Comparison of ENCODE assay signal across 8 cellular contexts in the genomic region with DNA sequence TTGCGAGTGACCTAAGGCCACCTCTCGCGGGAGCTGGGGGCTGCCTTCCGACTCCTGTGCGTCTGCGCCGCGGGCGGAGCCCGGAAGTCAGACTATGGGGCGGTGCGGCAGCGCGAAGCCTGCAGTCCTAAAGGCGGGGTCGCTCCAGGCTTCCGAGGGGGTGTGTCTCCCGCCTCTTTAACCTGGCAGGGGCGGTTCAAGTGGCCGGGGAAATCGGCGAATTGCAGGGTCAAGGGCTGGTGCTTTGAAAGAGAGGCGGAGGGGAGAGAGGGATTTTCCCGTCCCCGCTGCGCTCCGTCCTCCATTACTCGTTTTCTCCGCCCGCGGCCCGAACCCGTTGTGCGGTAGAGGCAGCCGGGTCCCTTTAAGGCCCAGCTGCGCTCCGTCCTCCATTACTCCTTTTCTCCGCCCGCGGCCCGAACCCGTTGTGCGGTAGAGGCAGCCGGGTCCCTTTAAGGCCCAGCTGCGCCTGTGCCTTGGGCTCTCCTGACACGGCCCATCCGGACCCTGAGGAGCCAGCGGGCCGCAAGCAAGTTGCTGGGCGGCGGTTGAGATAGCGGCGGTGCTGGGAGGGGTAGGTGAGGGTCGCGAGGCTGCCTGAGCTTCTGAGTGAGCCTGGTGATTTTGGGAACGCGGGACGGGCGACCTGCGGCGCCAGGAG. TPM values are rescaled to one million over a fixed set of nuclear protein-coding genes. Genes with fewer than 3 reads are reported as not detected.
A peak's percentile ranks its signal among the peaks of the same experiment; 100 is the strongest.
DNase-seq lines count a peak whose midpoint lies in the region; ATAC-seq and TF ChIP-seq lines count a peak whose summit lies in the region.
"Not testable (repeated sequence)": the region's sequence is repeated elsewhere in the genome, so short reads cannot be mapped to it uniquely, and the experiment has no call there.

A gene with protein sequence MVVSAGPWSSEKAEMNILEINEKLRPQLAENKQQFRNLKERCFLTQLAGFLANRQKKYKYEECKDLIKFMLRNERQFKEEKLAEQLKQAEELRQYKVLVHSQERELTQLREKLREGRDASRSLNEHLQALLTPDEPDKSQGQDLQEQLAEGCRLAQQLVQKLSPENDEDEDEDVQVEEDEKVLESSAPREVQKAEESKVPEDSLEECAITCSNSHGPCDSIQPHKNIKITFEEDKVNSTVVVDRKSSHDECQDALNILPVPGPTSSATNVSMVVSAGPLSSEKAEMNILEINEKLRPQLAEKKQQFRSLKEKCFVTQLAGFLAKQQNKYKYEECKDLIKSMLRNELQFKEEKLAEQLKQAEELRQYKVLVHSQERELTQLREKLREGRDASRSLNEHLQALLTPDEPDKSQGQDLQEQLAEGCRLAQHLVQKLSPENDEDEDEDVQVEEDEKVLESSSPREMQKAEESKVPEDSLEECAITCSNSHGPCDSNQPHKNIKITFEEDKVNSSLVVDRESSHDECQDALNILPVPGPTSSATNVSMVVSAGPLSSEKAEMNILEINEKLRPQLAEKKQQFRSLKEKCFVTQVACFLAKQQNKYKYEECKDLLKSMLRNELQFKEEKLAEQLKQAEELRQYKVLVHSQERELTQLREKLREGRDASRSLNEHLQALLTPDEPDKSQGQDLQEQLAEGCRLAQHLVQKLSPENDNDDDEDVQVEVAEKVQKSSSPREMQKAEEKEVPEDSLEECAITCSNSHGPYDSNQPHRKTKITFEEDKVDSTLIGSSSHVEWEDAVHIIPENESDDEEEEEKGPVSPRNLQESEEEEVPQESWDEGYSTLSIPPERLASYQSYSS (N-terminal part only) (plus strand): TSS at position 83 of the 661 bp plus-strand sequence. CDS start 21,820 bp downstream, outside the sequence.

- H3K4me3 ChIP-seq in AG04450 (ENCODE audit: low read depth, low read length) (peak within 1 kb of the TSS; percentile 66), WI38 (ENCODE audit: low read depth, low read length) (peak within 1 kb of the TSS; percentile 69), mammary epithelial cell (replicated peaks in 1 of 3; ENCODE audit: insufficient read depth in 1 of 3, low read depth in 2 of 3, low read length in 3 of 3) (peak within 1 kb of the TSS; percentile 66 to 71 (median 68)), skin epidermis (peak within 1 kb of the TSS; percentile 59 to 92 (median 73))

- H3K4me3 Mint-ChIP-seq in immature natural killer cell: peak within 1 kb of the TSS; percentile 92 to 96 (median 95)

- not testable (repeated sequence) for H3K9me3 ChIP-seq in AG04450 (ENCODE audit: control insufficient read depth, insufficient read depth, low read length); mammary epithelial cell (replicated peaks; ENCODE audit: insufficient read depth, low read length)

- H3K4me2 ChIP-seq in mammary epithelial cell (ENCODE audit: insufficient read depth, low read depth, low read length): peak within 1 kb of the TSS; percentile 63

- H3K27me3 ChIP-seq in AG04450 (ENCODE audit: control insufficient read depth, insufficient read depth, low read length); mammary epithelial cell (ENCODE audit: insufficient read depth, low read length): not testable (repeated sequence)

- in situ Hi-C loops in mammary epithelial cell (cut with MboI; ENCODE audit: low sequenced_read_pairs in 2 of 2): not testable (repeated sequence)

- H3K4me1 ChIP-seq in mammary epithelial cell (ENCODE audit: insufficient read depth, low read length): not testable (repeated sequence)

- intact Hi-C loops in mammary epithelial cell (cut with micrococcal nuclease): not testable (repeated sequence)

- H3K4me1 Mint-ChIP-seq in immature natural killer cell: peaks cover 22 to 32% of the 10 kb centered on the region in 2 donors

- DNase-seq in AG04450 (ENCODE audit: low read depth, low spot score) (peak; percentile 38), NCI-H345 (lab: John Stamatoyannopoulos, UW) (peak; percentile 97), mammary epithelial cell (peak; percentile 65), immature natural killer cell (peak; percentile 74 to 81 (median 78))

- not testable (repeated sequence) for H3K36me3 ChIP-seq in mammary epithelial cell (ENCODE audit: insufficient read depth, low read length)

- H3K9me3 Mint-ChIP-seq in immature natural killer cell: not testable (repeated sequence)

- CTCF ChIA-PET in AG04450 (lab: Charles Lee); mammary epithelial cell (lab: Charles Lee; ENCODE audit: low non-redundant PET): not testable (repeated sequence)

- peak within 1 kb of the TSS; percentile 48 for H3K9ac ChIP-seq in mammary epithelial cell (ENCODE audit: insufficient read depth, low read length)

- POLR2A ChIA-PET in AG04450 (lab: Yijun Ruan, JAX): not testable (repeated sequence)

- 0% methylated on average over 12 of the region's 61 CpGs for WGBS in mammary epithelial cell (ENCODE audit: low coverage, missing lambda C conversion rate)

- TF ChIP-seq CTCF in AG04450 (IDR thresholded peaks at IDR 0.05; ENCODE audit: low read depth, low read length); WI38 (IDR thresholded peaks at IDR 0.05; ENCODE audit: low read depth, low read length); mammary epithelial cell (conservative IDR thresholded peaks at IDR 0.05 in 1 of 2, IDR thresholded peaks at IDR 0.05 in 1 of 2; ENCODE audit: extremely low read depth in 1 of 2, insufficient read depth in 1 of 2, low read depth in 1 of 2, low read length in 2 of 2): not testable (repeated sequence)

- H3K27ac Mint-ChIP-seq in immature natural killer cell: peak within 1 kb of the TSS; percentile 80 to 96 (median 90)

- dilution Hi-C loops in mammary epithelial cell (cut with HindIII; ENCODE audit: low sequenced_read_pairs): not testable (repeated sequence)

- peak within 1 kb of the TSS; percentile 61 for H3K27ac ChIP-seq in AG04450 (ENCODE audit: low read depth, low read length)
- H3K27ac ChIP-seq in mammary epithelial cell (ENCODE audit: insufficient read depth, low read depth, low read length): peak within 1 kb of the TSS; percentile 54
- peak within 1 kb of the TSS; percentile 34 to 94 (median 84) for H3K27ac ChIP-seq in skin epidermis

- ATAC-seq in GM18909 (IDR thresholded peaks at IDR 0.05; ENCODE audit: poor library complexity, unreplicated experiment) (peak; percentile 80), HG03159 (IDR thresholded peaks at IDR 0.05; ENCODE audit: unreplicated experiment) (peak; percentile 70)

- H3K27me3 Mint-ChIP-seq in immature natural killer cell (ENCODE audit: low read depth in 3 of 3): not testable (repeated sequence)

- H2AFZ ChIP-seq in mammary epithelial cell (ENCODE audit: low read depth, low read length): peak within 1 kb of the TSS; percentile 95

- not testable (repeated sequence) for H3K36me3 Mint-ChIP-seq in immature natural killer cell

- H3K79me2 ChIP-seq in mammary epithelial cell (ENCODE audit: insufficient read depth, low read length): not testable (repeated sequence)

- H4K20me1 ChIP-seq in mammary epithelial cell (ENCODE audit: insufficient read depth, low read length): not testable (repeated sequence)

- BruUV-seq in mammary epithelial cell (replicated peaks; lab: Mats Ljungman, UMichigan): TSS peak; percentile 51

RNA-seq across cellular contexts. Expression of the gene that starts here (rescaled TPM):
- 9.4 and 10.4 TPM in 2 replicates for polyA plus RNA-seq in AG04450 (2011; rRNA removed)
- 7.2 and 7.9 TPM in 2 replicates for polyA minus RNA-seq in AG04450 (2011; rRNA and poly(A)+ RNA removed)
- total RNA-seq in mammary epithelial cell: 1 to 10 TPM; 6.0 to 7.2 TPM
- polyA plus RNA-seq in mammary epithelial cell: 3.2 TPM
- 3.0 TPM for polyA minus RNA-seq in mammary epithelial cell
- 1 to 10 TPM in 1 of 3 donors, under 1 TPM in 1, not detected in 1; 0.71 to 5.0 TPM for polyA plus RNA-seq in immature natural killer cell

Comparison
In these comparisons a context has a peak if more than half of its experiments do, and no peak if none do; other contexts are left out.
1. Peak in every context shown above with its lines: DNase-seq, ATAC-seq, H3K4me3 ChIP-seq and H3K27ac ChIP-seq.
2. DNase-seq: peak in every context shown above with its lines; median percentile 97 in NCI-H345; 78 in immature natural killer cell; 65 in mammary epithelial cell; 38 in AG04450.